Comparison of ENCODE assay signal across 8 cellular contexts in the genomic region with DNA sequence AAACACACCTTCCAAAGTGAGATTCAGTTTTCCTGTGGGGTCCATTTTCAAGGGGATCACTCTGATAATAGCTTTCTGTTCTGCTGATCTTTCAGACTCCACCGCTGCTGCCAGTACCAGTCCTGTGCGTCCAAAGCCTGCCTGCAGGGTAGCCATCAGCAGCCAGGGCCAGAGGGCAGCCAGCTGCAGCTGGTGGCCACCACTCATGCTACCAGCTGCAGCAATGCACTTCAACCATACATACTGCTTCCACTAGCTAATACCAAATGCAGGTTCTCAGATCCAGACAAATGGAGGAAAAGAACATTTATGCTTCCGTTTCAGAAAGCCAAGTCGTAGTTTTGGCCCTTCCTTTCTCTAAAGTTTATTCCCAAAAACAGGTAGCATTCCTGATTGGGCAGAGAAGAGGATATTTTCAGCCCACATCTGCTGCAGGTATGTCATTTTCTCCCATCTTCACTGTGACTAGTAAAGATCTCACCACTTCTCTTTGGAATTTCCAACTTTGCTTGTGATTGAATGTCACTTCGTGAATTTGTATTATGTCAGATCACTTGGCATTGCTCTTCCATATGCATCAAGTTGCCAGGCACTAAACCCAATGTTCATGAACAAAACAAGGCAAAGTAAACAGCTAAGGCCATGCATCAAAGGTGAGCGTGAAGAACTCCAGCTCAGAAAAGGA. TPM values are rescaled to one million over a fixed set of nuclear protein-coding genes. Genes with fewer than 3 reads are reported as not detected.
A peak's percentile ranks its signal among the peaks of the same experiment; 100 is the strongest.
DNase-seq lines count a peak whose midpoint lies in the region; ATAC-seq and TF ChIP-seq lines count a peak whose summit lies in the region.
"Had no signal": no experiment of that assay in that cellular context is flagged by ENCODE, and none has a peak within 500 bp of the region (broad histone marks: within the 10 kb centered on the region; RNA-seq: fewer than 3 reads in every experiment).

No MANE protein-coding gene starts in this region.

- no peak overlapping the region for H2BK120ac ChIP-seq in H9 (ENCODE audit: low read depth, low read length, poor library complexity, severe bottlenecking)

- H3K56ac ChIP-seq in H9 (ENCODE audit: insufficient read length, low read depth, low read length) = no peak overlapping the region

- no peak for ATAC-seq in HG03108 (IDR thresholded peaks at IDR 0.05; ENCODE audit: unreplicated experiment)
- ATAC-seq in HG03432 (IDR thresholded peaks at IDR 0.05; ENCODE audit: unreplicated experiment) = no peak

- no peak overlapping the region for H2BK15ac ChIP-seq in H9 (ENCODE audit: low read depth, low read length)

- H4K91ac ChIP-seq in H9 (ENCODE audit: insufficient read length, low read depth, low read length) = no peak overlapping the region

- H3T11ph ChIP-seq in H9 (ENCODE audit: low read length) = no peak overlapping the region

- H3K18ac ChIP-seq in H9 (ENCODE audit: insufficient read length, low read depth, low read length) = no peak overlapping the region

- H3K27me3 ChIP-seq in H9 (ENCODE audit: insufficient read depth, low read length) (no peaks in the 10 kb centered on the region), hepatocyte (no peaks in the 10 kb centered on the region)

- H3K27me3 Mint-ChIP-seq in H9 (ENCODE audit: low read depth) = peaks cover 5% of the 10 kb centered on the region; the same call in 1 of the 2 replicates

- no peaks in the 10 kb centered on the region for H4K20me1 ChIP-seq in H9 (ENCODE audit: control insufficient read depth, insufficient read depth, insufficient read length)
- no peaks in the 10 kb centered on the region for H4K20me1 ChIP-seq in hepatocyte (ENCODE audit: insufficient read depth, poor library complexity, severe bottlenecking)

- peak overlapping the region in 1 of 2 experiments; percentile 20; a peak in 1 of 5 replicates for H3K4me3 Mint-ChIP-seq in H9

- H3K9me2 ChIP-seq in hepatocyte (replicated peaks; ENCODE audit: insufficient read depth) = no peaks in the 10 kb centered on the region

- peak overlapping the region; percentile 62 for H3K4me3 ChIP-seq in hepatocyte
- H3K4me3 ChIP-seq in skin epidermis = peak overlapping the region in 4 of 7 experiments; percentile 21 to 43 (median 39)

- H3K9ac ChIP-seq in H9 (ENCODE audit: extremely low read depth, insufficient read length, low read length) = no peak overlapping the region

- H3K36me3 ChIP-seq in hepatocyte (replicated peaks; ENCODE audit: insufficient read depth, low read depth) = no peaks in the 10 kb centered on the region

- WGBS in H9 (ENCODE audit: extremely low coverage, insufficient read length, low lambda C conversion rate) = no CpG with 5 or more reads among the region's 6 CpGs
- 42% methylated on average over 6 of the region's 6 CpGs for WGBS in hepatocyte (ENCODE audit: low lambda C conversion rate, missing lambda C conversion rate)

- H3K4ac ChIP-seq in H9 (ENCODE audit: low read depth, low read length) = no peak overlapping the region

- TF ChIP-seq CTCF in H9 (conservative IDR thresholded peaks at IDR 0.05) = no peak
- TF ChIP-seq CTCF in hepatocyte (IDR thresholded peaks at IDR 0.05; ENCODE audit: poor library complexity) = no peak

- no peaks in the 10 kb centered on the region for H3K4me1 ChIP-seq in H9 (ENCODE audit: insufficient read depth, low read length)
- H3K4me1 ChIP-seq in hepatocyte (ENCODE audit: insufficient read depth) = no peaks in the 10 kb centered on the region

- no peaks in the 10 kb centered on the region for H3K9me3 ChIP-seq in H9 (ENCODE audit: control insufficient read depth, low read depth, low read length)
- H3K9me3 ChIP-seq in hepatocyte (ENCODE audit: low read depth) = no peaks in the 10 kb centered on the region

- H2AFZ ChIP-seq in H9 (ENCODE audit: low read length) = no peak overlapping the region
- no peak overlapping the region for H2AFZ ChIP-seq in hepatocyte

- peak overlapping the region; percentile 6 for H3K4me2 ChIP-seq in H9 (ENCODE audit: insufficient read depth, insufficient read length, low read length)
- peak overlapping the region; percentile 71 for H3K4me2 ChIP-seq in hepatocyte

- H3K27ac Mint-ChIP-seq in H9 = peak overlapping the region in 1 of 3 experiments; percentile 25; a peak in 1 of 7 replicates

- no peak overlapping the region for H2BK12ac ChIP-seq in H9 (ENCODE audit: insufficient read length, low read depth, low read length)

- H2AK5ac ChIP-seq in H9 (ENCODE audit: insufficient read length, low read length) = no peak overlapping the region

- no peak overlapping the region for H4K5ac ChIP-seq in H9 (ENCODE audit: insufficient read length, low read depth, low read length)

- no peak overlapping the region for H2BK20ac ChIP-seq in H9 (ENCODE audit: low read depth, low read length, poor library complexity, severe bottlenecking)

- H3K27ac ChIP-seq in H9 (ENCODE audit: insufficient read length, low read depth, low read length) = no peak overlapping the region
- H3K27ac ChIP-seq in hepatocyte = peak overlapping the region; percentile 89
- H3K27ac ChIP-seq in skin epidermis = peak overlapping the region in 7 of 21 experiments; percentile 1 to 82 (median 74)

- H3K23ac ChIP-seq in H9 (ENCODE audit: insufficient read length, low read depth, low read length) = no peak overlapping the region

- in situ Hi-C loops in SK-MEL-5 (cut with HindIII; ENCODE audit: low pct_unique_long_range_greater_than_20kb, low sequenced_read_pairs) = no loop called here

- H3K79me2 ChIP-seq in H9 (ENCODE audit: insufficient read depth, low read length) (no peaks in the 10 kb centered on the region), hepatocyte (peaks cover 65% of the 10 kb centered on the region)

- no peaks in the 10 kb centered on the region for H3K9me3 Mint-ChIP-seq in H9

- H3K36me3 Mint-ChIP-seq in H9 (ENCODE audit: insufficient read depth in 1 of 3, low read depth in 3 of 3) = no peaks in the 10 kb centered on the region

- H3K4me1 Mint-ChIP-seq in H9 = peaks cover 25 to 29% of the 10 kb centered on the region in 2 experiments

- no peak overlapping the region for H3K14ac ChIP-seq in H9 (ENCODE audit: insufficient read depth, low read length)

- no peak overlapping the region for H4K8ac ChIP-seq in H9 (replicated peaks; ENCODE audit: insufficient read length, low read depth, low read length)

- H3K79me1 ChIP-seq in H9 (ENCODE audit: insufficient read depth, low read depth, low read length, poor library complexity, severe bottlenecking) = no peaks in the 10 kb centered on the region

- peaks cover 4% of the 10 kb centered on the region for H3K23me2 ChIP-seq in H9 (ENCODE audit: insufficient read length, low read depth, low read length, poor library complexity, severe bottlenecking)

- DNase-seq in H9 (peak; percentile 68), SK-MEL-5 (ENCODE audit: low read depth, low spot score) (peak; percentile 65), hepatocyte (ENCODE audit: low spot score) (peak; percentile 42)
- no peak for DNase-seq in activated CD4-positive, alpha-beta T cell treated with anti-CD3 and anti-CD28 coated beads, Interleukin-2, amount 50 U/mL, for 48 hours
- DNase-seq: SHP77 treated with DMSO at 0.1 percent for 48 hours had no signal

- no peak overlapping the region for H2BK5ac ChIP-seq in H9 (ENCODE audit: insufficient read length, low read length)

RNA-seq across cellular contexts. Expression of a gene that starts 1.8 kb away (rescaled TPM):
- total RNA-seq in H9 (2021) (0.42 and 0.72 TPM in 2 replicates), hepatocyte (6.5 and 10.1 TPM in 2 replicates)
- total RNA-seq in SK-MEL-5 (2014; rRNA removed; shearing (Covaris generic)) = 5.2 and 5.6 TPM in 2 replicates
- polyA plus RNA-seq in SK-MEL-5 (2015; cell fraction: cytosol; rRNA removed) = 17.8 and 23.7 TPM in 2 replicates
- polyA plus RNA-seq in SK-MEL-5 (2015; cell fraction: nucleus; rRNA removed) = 11.9 and 15.5 TPM in 2 replicates
- polyA plus RNA-seq in hepatocyte = 7.9 and 12.4 TPM in 2 replicates

Comparison
In these comparisons a context has a peak if more than half of its experiments do, and no peak if none do; other contexts are left out.
1. DNase-seq: peak in H9 (single experiment), SK-MEL-5 (single experiment) and hepatocyte (single experiment); none in activated CD4-positive, alpha-beta T cell treated with anti-CD3 and anti-CD28 coated beads, Interleukin-2, amount 50 U/mL, for 48 hours (0 of 2).